22 cellular contexts compared by ENCODE assay signal in the genomic region with DNA sequence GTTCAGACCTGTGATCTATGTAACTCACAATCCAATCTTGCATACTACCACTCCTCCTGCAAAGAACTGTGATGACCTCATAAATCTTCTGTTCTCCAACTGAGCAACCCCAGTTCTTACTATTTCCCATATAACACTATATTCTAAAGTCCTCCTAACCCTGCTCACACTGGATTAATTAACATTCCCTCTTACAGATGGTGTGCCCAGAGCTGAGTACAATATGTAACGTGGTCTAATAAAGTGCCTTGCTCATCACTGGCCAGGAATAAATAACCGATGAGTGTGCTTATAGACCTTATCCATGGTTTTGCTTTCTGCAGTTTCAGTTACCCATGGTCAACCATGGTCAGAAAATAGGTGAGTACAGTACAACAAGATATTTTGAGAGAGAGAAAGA.
"Had no signal": no experiment of that assay in that cellular context is flagged by ENCODE, and none has a peak within 500 bp of the region (broad histone marks: within the 10 kb centered on the region; RNA-seq: fewer than 3 reads in every experiment).

No MANE protein-coding gene starts in this region.

- DNase-seq: effector CD4-positive, alpha-beta T cell; endodermal cell; glutamatergic neuron; islet precursor cell; mammary epithelial cell; mucosa of descending colon; naive thymus-derived CD8-positive, alpha-beta T cell; psoas muscle; retina; spleen; stimulated activated CD4-positive, alpha-beta T cell treated with anti-CD3 and anti-CD28 coated beads, Interleukin-15, amount 100 ng/mL, for 24 hours; stimulated activated CD4-positive, alpha-beta T cell treated with anti-CD3 and anti-CD28 coated beads, Interleukin-1b, Interleukin-23, amount 100 ng/mL, for 48 hours; stimulated activated CD4-positive, alpha-beta T cell treated with anti-CD3 and anti-CD28 coated beads, Interleukin-4, amount 100 ng/mL, for 4 hours; stimulated activated naive B cell treated with anti-CD40 and anti-IgM and Interleukin-4, amounts not matched to agents 10 μg/mL and 1 μg/mL and 100 μg/mL, for 72 hours; stimulated activated naive CD8-positive, alpha-beta T cell treated with anti-CD3 and anti-CD28 coated beads, Interleukin-15, amount 100 ng/mL, for 72 hours; transverse colon had no signal

- H3K27ac ChIP-seq: coronary artery, gastroesophageal sphincter, neutrophil, psoas muscle, spleen, thoracic aorta, transverse colon had no signal

- H3K4me3 ChIP-seq: coronary artery, gastroesophageal sphincter, mucosa of descending colon, psoas muscle, spleen, thoracic aorta, transverse colon had no signal

- ATAC-seq: gastroesophageal sphincter; left lobe of liver; mucosa of descending colon; naive thymus-derived CD8-positive, alpha-beta T cell; psoas muscle; sciatic nerve; stimulated activated naive B cell treated with anti-CD40 and anti-IgM and Interleukin-4, amounts not matched to agents 10 μg/mL and 1 μg/mL and 100 μg/mL, for 72 hours; stimulated activated naive CD8-positive, alpha-beta T cell treated with anti-CD3 and anti-CD28 coated beads, Interleukin-15, amount 100 ng/mL, for 72 hours had no signal

- H3K9me3 ChIP-seq: gastroesophageal sphincter, mucosa of descending colon, neutrophil, psoas muscle, thoracic aorta, transverse colon had no signal

- H3K36me3 ChIP-seq: gastroesophageal sphincter, neutrophil, spleen, thoracic aorta, transverse colon had no signal
